Comparison of ENCODE assay signal across 8 cellular contexts in the genomic region with DNA sequence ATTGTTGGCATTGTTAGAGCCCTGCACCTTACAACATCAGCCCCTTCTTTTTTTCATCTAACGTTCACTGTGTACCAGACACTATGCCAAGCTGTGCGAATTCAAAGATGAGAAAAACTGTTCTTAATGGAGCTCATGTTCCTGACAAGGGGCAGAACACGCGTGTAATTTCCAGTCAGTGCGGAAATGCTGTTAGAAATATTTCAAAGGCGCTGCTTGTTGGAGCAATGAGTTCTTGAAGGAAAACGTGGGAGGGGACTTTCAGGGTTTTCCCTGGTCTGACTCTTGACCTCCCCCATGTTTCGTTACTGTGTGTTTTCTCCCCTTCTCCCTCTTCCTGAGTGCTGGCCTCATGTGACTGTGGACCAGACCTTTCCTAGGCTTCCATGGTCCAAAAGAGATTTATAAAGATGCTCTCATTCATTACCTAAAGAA. TPM values are rescaled to one million over a fixed set of nuclear protein-coding genes. Genes with fewer than 3 reads are reported as not detected.
DNase-seq lines count a peak whose midpoint lies in the region; ATAC-seq and TF ChIP-seq lines count a peak whose summit lies in the region.

No MANE protein-coding gene starts in this region.

- no peaks in the 10 kb centered on the region for H3K27me3 ChIP-seq in SJSA1 (replicated peaks)

- no peaks in the 10 kb centered on the region for H3K9me3 Mint-ChIP-seq in effector memory CD8-positive, alpha-beta T cell
- no peaks in the 10 kb centered on the region for H3K9me3 Mint-ChIP-seq in osteocyte (ENCODE audit: unreplicated experiment)

- DNase-seq in GM13976 (ENCODE audit: low spot score) (peak; percentile 33), SJSA1 (ENCODE audit: low read depth in 1 of 2, low spot score in 2 of 2) (no peak), osteocyte (ENCODE audit: extremely low spot score, unreplicated experiment) (no peak), anterior cingulate cortex (lab: John Stamatoyannopoulos, UW) (no peak), NCI-H146 treated with DMSO at 0.1 percent for 48 hours (lab: John Stamatoyannopoulos, UW; ENCODE audit: unreplicated experiment) (no peak), SKM-1 treated with dmso at 0.1 percent for 144 hours (lab: John Stamatoyannopoulos, UW; ENCODE audit: unreplicated experiment) (no peak)
- DNase-seq in effector memory CD8-positive, alpha-beta T cell, result no peak

- no peaks in the 10 kb centered on the region for H3K27me3 Mint-ChIP-seq in effector memory CD8-positive, alpha-beta T cell
- no peaks in the 10 kb centered on the region for H3K27me3 Mint-ChIP-seq in osteocyte (ENCODE audit: unreplicated experiment)

- peak overlapping the region; percentile 65 for H3K4me3 ChIP-seq in SJSA1

- no peaks in the 10 kb centered on the region for H3K9me3 ChIP-seq in SJSA1 (replicated peaks)

- H3K4me1 ChIP-seq in SJSA1 (replicated peaks), result peaks cover 14% of the 10 kb centered on the region

- ATAC-seq in effector memory CD8-positive, alpha-beta T cell (replicated peaks), result no peak
- no peak for ATAC-seq in GM18517 (IDR thresholded peaks at IDR 0.05; ENCODE audit: unreplicated experiment)

- no peak for TF ChIP-seq CTCF in GM13976 (IDR thresholded peaks at IDR 0.05; ENCODE audit: borderline replicate concordance, control extremely low read depth, extremely low read depth, insufficient read depth, missing control alignments)
- TF ChIP-seq CTCF in osteocyte (IDR thresholded peaks at IDR 0.05), result no peak

- peaks cover 14% of the 10 kb centered on the region for H3K36me3 ChIP-seq in SJSA1

- peak overlapping the region; percentile 90 to 91 for H3K4me3 Mint-ChIP-seq in effector memory CD8-positive, alpha-beta T cell
- H3K4me3 Mint-ChIP-seq in osteocyte (ENCODE audit: unreplicated experiment), result peak overlapping the region; percentile 98

- H3K4me1 Mint-ChIP-seq in effector memory CD8-positive, alpha-beta T cell (ENCODE audit: low read depth in 2 of 2), result peaks cover 24 to 28% of the 10 kb centered on the region in 2 donors
- H3K4me1 Mint-ChIP-seq in osteocyte (ENCODE audit: unreplicated experiment), result peaks cover 52% of the 10 kb centered on the region

- H3K27ac Mint-ChIP-seq in effector memory CD8-positive, alpha-beta T cell, result peak overlapping the region; percentile 30 to 93
- H3K27ac Mint-ChIP-seq in osteocyte (ENCODE audit: unreplicated experiment), result peak overlapping the region; percentile 100

- in situ Hi-C loops in GM13976 (cut with MboI; ENCODE audit: low sequenced_read_pairs, unreplicated experiment), result no loop called here

- H3K27ac ChIP-seq in SJSA1, result no peak overlapping the region

- H3K36me3 Mint-ChIP-seq in effector memory CD8-positive, alpha-beta T cell (ENCODE audit: insufficient read depth), result peaks cover 11% of the 10 kb centered on the region
- H3K36me3 Mint-ChIP-seq in osteocyte (ENCODE audit: unreplicated experiment), result peaks cover 15% of the 10 kb centered on the region

RNA-seq across cellular contexts. Expression of gene MTHFD2, which starts 1.5 kb away (rescaled TPM):
- 118 and 125 TPM in 2 replicates for total RNA-seq in SJSA1 (2014; rRNA removed; shearing (Covaris generic))
- 223 and 242 TPM in 2 replicates for total RNA-seq in osteocyte

RNA-seq across cellular contexts. Expression of gene MOB1A, which starts 21.2 kb away (rescaled TPM):
- 192 and 219 TPM in 2 replicates for total RNA-seq in SJSA1 (2014; rRNA removed; shearing (Covaris generic))
- 96.1 and 96.3 TPM in 2 replicates for total RNA-seq in osteocyte

RNA-seq across cellular contexts. Expression of gene BOLA3, which starts 52.2 kb away (rescaled TPM):
- total RNA-seq in SJSA1 (2014; rRNA removed; shearing (Covaris generic)), result 130 and 179 TPM in 2 replicates
- total RNA-seq in osteocyte, result 22.4 and 23.1 TPM in 2 replicates
